In the genomic region with DNA sequence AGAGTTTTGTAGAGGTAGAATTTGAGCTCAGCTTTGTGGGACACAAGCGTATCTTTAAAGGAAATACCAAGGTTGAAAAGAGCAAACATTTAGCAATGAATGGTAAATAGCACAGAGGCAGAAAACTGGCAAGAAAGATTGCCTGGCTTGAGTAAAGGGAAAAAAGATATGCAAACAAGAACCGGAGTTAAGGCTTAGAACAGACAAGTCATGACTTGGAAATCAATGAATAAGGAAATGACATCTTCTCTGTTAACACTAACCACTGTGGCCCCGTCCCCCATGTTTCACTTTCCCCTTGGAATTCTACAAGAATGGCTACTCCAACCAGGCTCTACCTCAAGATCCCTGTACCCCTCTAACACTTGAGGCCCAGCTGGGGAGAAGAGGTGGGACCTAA, we compare ENCODE assay signal across 9 cellular contexts. TPM values are rescaled to one million over a fixed set of nuclear protein-coding genes. Genes with fewer than 3 reads are reported as not detected.
DNase-seq lines count a peak whose midpoint lies in the region; ATAC-seq, FAIRE-seq and TF ChIP-seq lines count a peak whose summit lies in the region.
"Had no signal": no experiment of that assay in that cellular context is flagged by ENCODE, and none has a peak within 500 bp of the region (broad histone marks: within the 10 kb centered on the region; RNA-seq: fewer than 3 reads in every experiment).

No MANE protein-coding gene starts in this region.

- TF ChIP-seq CTCF in DND-41 (IDR thresholded peaks at IDR 0.05; ENCODE audit: borderline replicate concordance, extremely low read depth, low read length, poor library complexity, severe bottlenecking) (no peak), fibroblast of villous mesenchyme (IDR thresholded peaks at IDR 0.05; ENCODE audit: insufficient read depth, low read depth, low read length) (no peak)

- H3K36me3 ChIP-seq in DND-41 (ENCODE audit: insufficient read depth, low read length) (peaks cover 3% of the 10 kb centered on the region; the same call in 1 of the 2 replicates), adipocyte (ENCODE audit: control insufficient read depth, insufficient read depth, low read length, severe bottlenecking) (no peaks in the 10 kb centered on the region), skeletal muscle satellite cell (ENCODE audit: insufficient read depth, low read length) (no peaks in the 10 kb centered on the region)

- H3K4me3 ChIP-seq in DND-41 (ENCODE audit: low read depth in 1 of 2, low read length in 2 of 2) (no peak overlapping the region), adipocyte (ENCODE audit: low read length) (peak overlapping the region; percentile 66), fibroblast of villous mesenchyme (ENCODE audit: low read depth, low read length) (no peak overlapping the region), skeletal muscle satellite cell (ENCODE audit: low read length) (no peak overlapping the region)

- no peak overlapping the region for H2AFZ ChIP-seq in DND-41 (ENCODE audit: low read depth, low read length)

- H3K27ac ChIP-seq in DND-41 (ENCODE audit: low read length) (no peak overlapping the region), substantia nigra (ENCODE audit: low read depth, low read length, poor library complexity, severe bottlenecking) (no peak overlapping the region)

- H3K4me2 ChIP-seq in DND-41 (ENCODE audit: insufficient read depth, low read length), result peak overlapping the region; percentile 2; the same call in 1 of the 2 replicates
- H3K4me2 ChIP-seq in skeletal muscle satellite cell (ENCODE audit: low read length), result peak overlapping the region; percentile 10

- no peaks in the 10 kb centered on the region for H3K27me3 ChIP-seq in DND-41 (ENCODE audit: insufficient read depth, low read length, poor library complexity)
- H3K27me3 ChIP-seq in adipocyte (replicated peaks; ENCODE audit: control insufficient read depth, insufficient read depth, low read length), result no peaks in the 10 kb centered on the region
- H3K27me3 ChIP-seq in skeletal muscle satellite cell (ENCODE audit: control insufficient read depth, insufficient read depth, low read length), result no peaks in the 10 kb centered on the region

- no peaks in the 10 kb centered on the region for H3K9me3 ChIP-seq in DND-41 (ENCODE audit: insufficient read depth, low read length, severe bottlenecking)
- no peaks in the 10 kb centered on the region for H3K9me3 ChIP-seq in adipocyte (ENCODE audit: control insufficient read depth, low read length)
- no peaks in the 10 kb centered on the region for H3K9me3 ChIP-seq in skeletal muscle satellite cell (replicated peaks; ENCODE audit: low read length)

- H3K9ac ChIP-seq in DND-41 (ENCODE audit: low read depth, low read length) (no peak overlapping the region), adipocyte (ENCODE audit: low read length) (peak overlapping the region; percentile 10), skeletal muscle satellite cell (ENCODE audit: low read depth, low read length) (no peak overlapping the region)

- DNase-seq in DND-41 (no peak), adipocyte (ENCODE audit: low read depth) (no peak), fibroblast of villous mesenchyme (ENCODE audit: low read depth) (peak; percentile 38), frontal cortex (ENCODE audit: low spot score in 2 of 2) (no peak), substantia nigra (lab: John Stamatoyannopoulos, UW) (no peak)
- no peak for DNase-seq in stimulated activated naive CD4-positive, alpha-beta T cell treated with Interleukin-2 at 50 U/mL for 16 hours (lab: John Stamatoyannopoulos, UW)
- DNase-seq: activated T-cell treated with anti-CD3 and anti-CD28 coated beads, Interleukin-2, amount 50 U/mL, for 4 hours had no signal

- no peak for ATAC-seq in DND-41 (ENCODE audit: insufficient read depth, low read depth)
- no peak for ATAC-seq in GM21786 (IDR thresholded peaks at IDR 0.05; ENCODE audit: unreplicated experiment)
- ATAC-seq: activated T-cell treated with anti-CD3 and anti-CD28 coated beads, Interleukin-2, amount 50 U/mL, for 4 hours had no signal

- FAIRE-seq in frontal cortex (lab: Jason Lieb, UNC), result no peak

- H3K4me1 ChIP-seq in DND-41 (ENCODE audit: insufficient read depth, low read length) (peaks cover 31% of the 10 kb centered on the region), adipocyte (ENCODE audit: control insufficient read depth, insufficient read depth, low read length) (peaks cover 45% of the 10 kb centered on the region), skeletal muscle satellite cell (ENCODE audit: control insufficient read depth, insufficient read depth, low read length) (peaks cover 36% of the 10 kb centered on the region)

- peaks cover 6% of the 10 kb centered on the region; the same call in 1 of the 2 replicates for H4K20me1 ChIP-seq in DND-41 (ENCODE audit: insufficient read depth, low read length)

- peaks cover 85% of the 10 kb centered on the region for H3K79me2 ChIP-seq in DND-41 (ENCODE audit: insufficient read depth, low read length)

RNA-seq across cellular contexts. Expression of a gene that starts 3.8 kb away (rescaled TPM):
- total RNA-seq in fibroblast of villous mesenchyme, result 37.7 and 51.4 TPM in 2 replicates
- total RNA-seq in skeletal muscle satellite cell (2012; rRNA removed), result 24.6 and 26.9 TPM in 2 replicates
- total RNA-seq in frontal cortex, result 63.6 TPM
